In the genomic region with DNA sequence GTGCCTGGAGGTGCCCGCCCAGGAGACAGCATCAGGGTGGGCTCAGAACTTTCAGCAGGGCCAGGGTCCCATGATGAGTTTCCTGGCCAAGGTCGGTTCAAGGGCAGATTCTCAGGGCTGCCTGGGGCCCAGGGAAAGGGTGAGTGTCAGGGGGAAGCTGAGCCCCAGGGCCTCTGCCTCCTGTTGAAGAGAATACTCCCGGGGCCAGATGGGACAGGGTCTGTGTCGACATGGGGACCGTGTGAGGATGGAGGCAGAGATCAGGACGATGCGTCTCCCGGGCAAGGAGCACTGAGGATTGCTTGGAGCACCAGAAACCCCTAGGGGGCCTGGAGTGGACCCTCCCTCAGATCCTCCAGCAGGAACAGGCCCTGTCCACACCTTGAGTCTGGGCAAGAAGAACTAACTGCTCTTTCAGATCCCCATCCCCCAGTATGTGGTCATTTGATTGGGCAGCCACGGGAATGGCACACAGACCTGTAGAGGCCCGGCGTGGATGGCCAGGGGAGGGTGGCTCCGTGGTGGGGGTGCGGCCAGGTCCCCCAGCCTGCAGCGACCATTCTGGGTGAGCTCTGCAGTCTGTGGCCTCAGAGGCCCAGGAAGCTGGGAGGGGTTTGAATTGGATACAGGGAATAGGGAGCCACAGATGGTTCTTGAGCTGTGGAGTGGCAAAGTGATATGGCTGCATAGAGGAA, we compare ENCODE assay signal across 18 cellular contexts.
DNase-seq lines count a peak whose midpoint lies in the region; TF ChIP-seq lines count a peak whose summit lies in the region.
"Had no signal": no experiment of that assay in that cellular context is flagged by ENCODE, and none has a peak within 500 bp of the region (broad histone marks: within the 10 kb centered on the region; RNA-seq: fewer than 3 reads in every experiment).

No MANE protein-coding gene starts in this region.

- H3K4me2 ChIP-seq in neuronal stem cell (ENCODE audit: insufficient read depth, low read length, poor library complexity, severe bottlenecking): no peak overlapping the region
- H3K4me2 ChIP-seq in trophoblast cell (ENCODE audit: low read length): no peak overlapping the region
- H3K4me2 ChIP-seq: BLaER1 treated with 17β-estradiol and CSF1 and Interleukin-3, amounts not matched to agents 10 nM and 100 nM had no signal

- H3K4ac ChIP-seq in neuronal stem cell (ENCODE audit: low read length) (no peak overlapping the region), trophoblast cell (ENCODE audit: low read depth, low read length) (no peak overlapping the region)

- H3K9me3 Mint-ChIP-seq in activated T-cell treated with anti-CD3 and anti-CD28 coated beads, Interleukin-2, amount 50 U/mL, for 24 hours: no peaks in the 10 kb centered on the region
- no peaks in the 10 kb centered on the region for H3K9me3 Mint-ChIP-seq in chondrocyte (ENCODE audit: low read depth)

- H3K9ac ChIP-seq in neuronal stem cell (ENCODE audit: low read depth, low read length, poor library complexity) (no peak overlapping the region), trophoblast cell (ENCODE audit: low read length) (no peak overlapping the region)
- H3K9ac ChIP-seq: BLaER1 treated with 17β-estradiol and CSF1 and Interleukin-3, amounts not matched to agents 10 nM and 100 nM had no signal

- WGBS in neuronal stem cell (ENCODE audit: extremely low coverage in 2 of 2, insufficient read length in 2 of 2, insufficient replicate concordance in 1 of 2), 2 donors: no CpG with 5 or more reads among the region's 14 CpGs
- no CpG with 5 or more reads among the region's 14 CpGs for WGBS in trophoblast cell (ENCODE audit: extremely low coverage, insufficient coverage, insufficient read length)

- H3K9me3 ChIP-seq in neuronal stem cell (replicated peaks in 1 of 2; ENCODE audit: control insufficient read depth in 2 of 2, insufficient read depth in 1 of 2, low read depth in 1 of 2, low read length in 2 of 2) (no peaks in the 10 kb centered on the region), trophoblast cell (ENCODE audit: insufficient read depth, low read depth, low read length) (peaks cover 2% of the 10 kb centered on the region)
- H3K9me3 ChIP-seq: BLaER1 treated with 17β-estradiol and CSF1 and Interleukin-3, amounts not matched to agents 10 nM and 100 nM had no signal

- H3K4me1 ChIP-seq in neuronal stem cell (ENCODE audit: control insufficient read depth in 2 of 2, insufficient read depth in 1 of 2, low read depth in 1 of 2, low read length in 2 of 2) (no peaks in the 10 kb centered on the region), trophoblast cell (ENCODE audit: control insufficient read depth in 1 of 2, insufficient read depth in 2 of 2, low read length in 2 of 2) (no peaks in the 10 kb centered on the region)
- H3K4me1 ChIP-seq: BLaER1 treated with 17β-estradiol and CSF1 and Interleukin-3, amounts not matched to agents 10 nM and 100 nM had no signal

- H2AFZ ChIP-seq in neuronal stem cell (ENCODE audit: low read length): no peak overlapping the region
- H2AFZ ChIP-seq in trophoblast cell (ENCODE audit: insufficient read depth, low read length, poor library complexity): no peak overlapping the region

- TF ChIP-seq CTCF in chondrocyte (IDR thresholded peaks at IDR 0.05): no peak

- no peaks in the 10 kb centered on the region for H3K4me1 Mint-ChIP-seq in activated T-cell treated with anti-CD3 and anti-CD28 coated beads, Interleukin-2, amount 50 U/mL, for 24 hours (ENCODE audit: low read depth)
- H3K4me1 Mint-ChIP-seq in chondrocyte (ENCODE audit: low read depth): no peaks in the 10 kb centered on the region
- H3K4me1 Mint-ChIP-seq: CD8-positive, alpha-beta memory T cell had no signal

- H2BK120ac ChIP-seq in neuronal stem cell (ENCODE audit: low read depth, low read length): no peak overlapping the region
- H2BK120ac ChIP-seq in trophoblast cell (ENCODE audit: insufficient read depth, low read length, poor library complexity): no peak overlapping the region

- H3K27ac Mint-ChIP-seq in activated T-cell treated with anti-CD3 and anti-CD28 coated beads, Interleukin-2, amount 50 U/mL, for 24 hours: no peak overlapping the region
- H3K27ac Mint-ChIP-seq in chondrocyte (ENCODE audit: unreplicated experiment): no peak overlapping the region
- H3K27ac Mint-ChIP-seq: CD8-positive, alpha-beta memory T cell had no signal

- H3K27me3 ChIP-seq in neuronal stem cell (ENCODE audit: control insufficient read depth in 3 of 3, insufficient read depth in 3 of 3, low read depth in 1 of 3, low read length in 3 of 3) (no peaks in the 10 kb centered on the region), trophoblast cell (ENCODE audit: insufficient read depth, low read length) (no peaks in the 10 kb centered on the region)
- H3K27me3 ChIP-seq: BLaER1 treated with 17β-estradiol and CSF1 and Interleukin-3, amounts not matched to agents 10 nM and 100 nM had no signal

- H3K79me2 ChIP-seq in trophoblast cell (ENCODE audit: control insufficient read depth, insufficient read depth, low read length, poor library complexity): no peaks in the 10 kb centered on the region

- no peak overlapping the region for H3K27ac ChIP-seq in neuronal stem cell (replicated peaks; ENCODE audit: low read length)
- H3K27ac ChIP-seq in trophoblast cell (ENCODE audit: low read depth, low read length): no peak overlapping the region
- H3K27ac ChIP-seq: BLaER1 treated with 17β-estradiol and CSF1 and Interleukin-3, amounts not matched to agents 10 nM and 100 nM had no signal

- H3K4me3 ChIP-seq in neuronal stem cell (ENCODE audit: low read length in 2 of 2): no peak overlapping the region
- H3K4me3 ChIP-seq in trophoblast cell (ENCODE audit: low read depth, low read length): no peak overlapping the region
- H3K4me3 ChIP-seq: BLaER1 treated with 17β-estradiol and CSF1 and Interleukin-3, amounts not matched to agents 10 nM and 100 nM had no signal

- H3K14ac ChIP-seq in neuronal stem cell (ENCODE audit: low read length) (peak overlapping the region; percentile 82), trophoblast cell (ENCODE audit: low read length) (no peak overlapping the region)

- H3K79me1 ChIP-seq in neuronal stem cell (ENCODE audit: low read depth, low read length) (peaks cover 4% of the 10 kb centered on the region), trophoblast cell (ENCODE audit: low read length) (no peaks in the 10 kb centered on the region)

- H2AK5ac ChIP-seq in neuronal stem cell (ENCODE audit: low read depth, low read length) (no peak overlapping the region), trophoblast cell (ENCODE audit: low read length) (no peak overlapping the region)

- H4K8ac ChIP-seq in neuronal stem cell (ENCODE audit: low read depth, low read length) (no peak overlapping the region), trophoblast cell (ENCODE audit: low read depth, low read length) (no peak overlapping the region)

- H3K36me3 Mint-ChIP-seq in activated T-cell treated with anti-CD3 and anti-CD28 coated beads, Interleukin-2, amount 50 U/mL, for 24 hours (ENCODE audit: low read depth): no peaks in the 10 kb centered on the region
- H3K36me3 Mint-ChIP-seq in chondrocyte (ENCODE audit: low read depth): no peaks in the 10 kb centered on the region
- H3K36me3 Mint-ChIP-seq: CD8-positive, alpha-beta memory T cell had no signal

- H4K91ac ChIP-seq in neuronal stem cell (ENCODE audit: low read depth, low read length, poor library complexity) (no peak overlapping the region), trophoblast cell (ENCODE audit: low read depth, low read length) (no peak overlapping the region)

- H2BK12ac ChIP-seq in neuronal stem cell (ENCODE audit: low read length): no peak overlapping the region
- no peak overlapping the region for H2BK12ac ChIP-seq in trophoblast cell (ENCODE audit: low read length)

- no peak overlapping the region for H3K4me3 Mint-ChIP-seq in activated T-cell treated with anti-CD3 and anti-CD28 coated beads, Interleukin-2, amount 50 U/mL, for 24 hours
- H3K4me3 Mint-ChIP-seq in chondrocyte (ENCODE audit: unreplicated experiment): no peak overlapping the region
- H3K4me3 Mint-ChIP-seq: CD8-positive, alpha-beta memory T cell had no signal

- no peak overlapping the region for H3K23ac ChIP-seq in neuronal stem cell (ENCODE audit: low read depth, low read length, poor library complexity)
- H3K23ac ChIP-seq in trophoblast cell (ENCODE audit: low read length): no peak overlapping the region

- H3K36me3 ChIP-seq in neuronal stem cell (replicated peaks in 1 of 2; ENCODE audit: control insufficient read depth in 2 of 2, insufficient read depth in 2 of 2, low read length in 2 of 2) (peaks cover 0 to 2% of the 10 kb centered on the region in 2 donors), trophoblast cell (ENCODE audit: control insufficient read depth in 1 of 2, insufficient read depth in 2 of 2, low read length in 2 of 2) (no peaks in the 10 kb centered on the region)
- H3K36me3 ChIP-seq: BLaER1 treated with 17β-estradiol and CSF1 and Interleukin-3, amounts not matched to agents 10 nM and 100 nM had no signal

- no peak overlapping the region for H4K12ac ChIP-seq in trophoblast cell (ENCODE audit: low read depth, low read length)

- H3K18ac ChIP-seq in neuronal stem cell (ENCODE audit: low read length) (no peak overlapping the region), trophoblast cell (ENCODE audit: low read length) (no peak overlapping the region)

- H2BK5ac ChIP-seq in neuronal stem cell (ENCODE audit: low read length): peak overlapping the region; percentile 66
- no peak overlapping the region for H2BK5ac ChIP-seq in trophoblast cell (ENCODE audit: low read depth, low read length, poor library complexity)

- no peaks in the 10 kb centered on the region for H3K27me3 Mint-ChIP-seq in activated T-cell treated with anti-CD3 and anti-CD28 coated beads, Interleukin-2, amount 50 U/mL, for 24 hours
- no peaks in the 10 kb centered on the region for H3K27me3 Mint-ChIP-seq in chondrocyte (ENCODE audit: low read depth)
- H3K27me3 Mint-ChIP-seq: CD8-positive, alpha-beta memory T cell had no signal

- H2BK15ac ChIP-seq in neuronal stem cell (ENCODE audit: low read length): no peak overlapping the region

- peak; percentile 11 for DNase-seq in activated T-cell treated with anti-CD3 and anti-CD28 coated beads, Interleukin-2, amount 50 U/mL, for 24 hours
- no peak for DNase-seq in activated T-cell treated with anti-CD3 and anti-CD28 coated beads, Interleukin-2, amount 50 U/mL, for 48 hours
- peak; percentile 56 for DNase-seq in chondrocyte (ENCODE audit: low spot score)
- DNase-seq in neuronal stem cell (ENCODE audit: low spot score): no peak
- DNase-seq in ureter (ENCODE audit: low spot score): peak; percentile 29
- DNase-seq in NCI-H1436 treated with DMSO at 0.1 percent for 48 hours (lab: John Stamatoyannopoulos, UW): no peak
- no peak for DNase-seq in trophoblast cell
- no peak for DNase-seq in NCI-H526 (lab: John Stamatoyannopoulos, UW)
- DNase-seq: CD8-positive, alpha-beta memory T cell; DMS79; GOT3; Karpas-422; MM.1S; NCI-H1092 treated with DMSO at 0.1 percent for 48 hours; NCI-H1694; NCI-H2227 treated with DMSO at 0.1 percent for 48 hours; NCI-H524 had no signal

Comparison
In these comparisons a context has a peak if more than half of its experiments do, and no peak if none do; other contexts are left out.
1. DNase-seq: peak in activated T-cell treated with anti-CD3 and anti-CD28 coated beads, Interleukin-2, amount 50 U/mL, for 24 hours (single experiment), chondrocyte (single experiment) and ureter (single experiment); none in activated T-cell treated with anti-CD3 and anti-CD28 coated beads, Interleukin-2, amount 50 U/mL, for 48 hours (0 of 2), neuronal stem cell (single experiment), NCI-H1436 treated with DMSO at 0.1 percent for 48 hours (single experiment), trophoblast cell (0 of 2) and NCI-H526 (0 of 2).